In genomic region chr10:77173615-77174461, GRCh38 we compare ENCODE assay signal across 8 cellular contexts.
DNase-seq lines count a peak whose midpoint lies in the region; ATAC-seq and TF ChIP-seq lines count a peak whose summit lies in the region.

No MANE protein-coding gene starts in this region.

- H3K9ac ChIP-seq in muscle layer of colon (ENCODE audit: low read length) = no peak overlapping the region

- H3K36me3 ChIP-seq in muscle layer of colon (ENCODE audit: insufficient read depth, low read length) = peaks cover 4% of the 10 kb centered on the region

- no peaks in the 10 kb centered on the region for H3K27me3 ChIP-seq in muscle layer of colon (ENCODE audit: control insufficient read depth in 1 of 2, insufficient read depth in 2 of 2, low read length in 2 of 2)

- H3K4me1 ChIP-seq in muscle layer of colon (ENCODE audit: insufficient read depth, low read length) = peaks cover 48% of the 10 kb centered on the region

- peak; percentile 89 for TF ChIP-seq CTCF in GM12873 (IDR thresholded peaks at IDR 0.05; ENCODE audit: insufficient read depth, low read depth, low read length, missing control alignments)
- TF ChIP-seq CTCF in epithelial cell of esophagus (IDR thresholded peaks at IDR 0.05; ENCODE audit: insufficient read depth, low read depth, low read length, missing control alignments) = peak; percentile 95

- no peak overlapping the region for H3K4me3 ChIP-seq in epithelial cell of esophagus (ENCODE audit: low read length)
- H3K4me3 ChIP-seq in muscle layer of colon (ENCODE audit: low read depth in 1 of 2, low read length in 2 of 2) = no peak overlapping the region

- H3K9me3 ChIP-seq in muscle layer of colon (ENCODE audit: low read length) = no peaks in the 10 kb centered on the region

- peak overlapping the region; percentile 74 for H3K27ac ChIP-seq in muscle layer of colon (ENCODE audit: low read depth, low read length)

- peak; percentile 28 for DNase-seq in NOMO-1 treated with dmso at 0.1 percent for 144 hours (lab: John Stamatoyannopoulos, UW; ENCODE audit: unreplicated experiment)
- DNase-seq in activated CD8-positive, alpha-beta memory T cell treated with anti-CD3 and anti-CD28 coated beads, Interleukin-2, amount 50 U/mL, for 4 hours = peak; percentile 71
- peak; percentile 78 for DNase-seq in epithelial cell of esophagus (ENCODE audit: low read depth)
- DNase-seq in stimulated activated CD8-positive, alpha-beta memory T cell treated with anti-CD3 and anti-CD28 coated beads, Interleukin-7, amount 100 ng/mL, for 24 hours (ENCODE audit: low read depth) = peak; percentile 52

- ATAC-seq in HG03521 (IDR thresholded peaks at IDR 0.05; ENCODE audit: unreplicated experiment) (peak; percentile 69), GM21526 (IDR thresholded peaks at IDR 0.05; ENCODE audit: low FRiP score, unreplicated experiment) (no peak)

Comparison
In these comparisons a context has a peak if more than half of its experiments do, and no peak if none do; other contexts are left out.
1. DNase-seq: peak in every context shown above with its lines; median percentile 78 in epithelial cell of esophagus; 71 in activated CD8-positive, alpha-beta memory T cell treated with anti-CD3 and anti-CD28 coated beads, Interleukin-2, amount 50 U/mL, for 4 hours; 52 in stimulated activated CD8-positive, alpha-beta memory T cell treated with anti-CD3 and anti-CD28 coated beads, Interleukin-7, amount 100 ng/mL, for 24 hours; 28 in NOMO-1 treated with dmso at 0.1 percent for 144 hours.